In the genomic region with DNA sequence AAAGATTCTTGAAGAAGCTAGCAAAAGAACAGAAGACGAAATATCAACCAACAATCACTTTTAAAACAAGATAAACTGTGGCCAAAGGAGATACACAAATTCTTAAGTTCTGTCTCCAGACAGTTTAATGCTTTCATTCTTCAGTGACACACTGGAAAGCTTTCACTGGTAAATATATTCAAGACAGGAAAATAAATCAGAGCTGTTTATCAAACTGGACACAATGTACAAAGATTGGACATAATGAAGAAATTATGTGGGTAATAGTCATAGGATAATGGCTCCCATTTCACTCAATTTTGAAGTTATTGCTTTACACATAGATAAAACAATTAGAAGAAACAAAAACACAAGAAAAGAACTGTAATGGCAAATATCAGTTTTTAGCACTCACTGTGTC, we compare ENCODE assay signal across 32 cellular contexts. TPM values are rescaled to one million over a fixed set of nuclear protein-coding genes. Genes with fewer than 3 reads are reported as not detected.
"Had no signal": no experiment of that assay in that cellular context is flagged by ENCODE, and none has a peak within 500 bp of the region (broad histone marks: within the 10 kb centered on the region; RNA-seq: fewer than 3 reads in every experiment).

No MANE protein-coding gene starts in this region.

- H3K9me3 ChIP-seq: adrenal gland, gastrocnemius medialis had no signal

- H3K4me1 ChIP-seq: adrenal gland, gastrocnemius medialis, heart left ventricle had no signal

- H3K27me3 ChIP-seq: adrenal gland, brain microvascular endothelial cell, dorsolateral prefrontal cortex, gastrocnemius medialis, heart left ventricle had no signal

- H3K36me3 ChIP-seq: adrenal gland, brain microvascular endothelial cell, gastrocnemius medialis, heart left ventricle had no signal

- H3K27ac ChIP-seq: adrenal gland, brain microvascular endothelial cell, dorsolateral prefrontal cortex, gastrocnemius medialis, heart left ventricle had no signal

- ATAC-seq: activated CD4-positive, alpha-beta T cell treated with anti-CD3 and anti-CD28 coated beads for 36 hours; activated CD8-positive, alpha-beta memory T cell treated with anti-CD3 and anti-CD28 coated beads, Interleukin-2, amount 10 ng/mL, durations not matched to agents 7 days and 5 days; activated CD8-positive, alpha-beta T cell treated with anti-CD3 and anti-CD28 coated beads, Interleukin-2, amount 10 ng/mL, durations not matched to agents 7 days and 5 days; activated naive CD8-positive, alpha-beta T cell treated with anti-CD3 and anti-CD28 coated beads, Interleukin-2, amount 50 U/mL, for 24 hours; esophagus mucosa; gastrocnemius medialis; heart left ventricle; T-helper 17 cell had no signal

- DNase-seq: activated CD4-positive, alpha-beta memory T cell treated with anti-CD3 and anti-CD28 coated beads for 36 hours; activated CD4-positive, alpha-beta T cell treated with anti-CD3 and anti-CD28 coated beads for 36 hours; activated CD4-positive, alpha-beta T cell treated with anti-CD3 and anti-CD28 coated beads, Interleukin-2, amount 10 ng/mL, durations not matched to agents 24 days and 14 days; activated CD4-positive, CD25-positive, alpha-beta regulatory T cell; activated CD4-positive, CD25-positive, alpha-beta regulatory T cell treated with anti-CD3 and anti-CD28 coated beads, Interleukin-2, amount 50 U/mL, for 72 hours; activated CD8-positive, alpha-beta memory T cell treated with anti-CD3 and anti-CD28 coated beads, Interleukin-2, amount 10 ng/mL, durations not matched to agents 7 days and 5 days; activated CD8-positive, alpha-beta memory T cell treated with anti-CD3 and anti-CD28 coated beads, Interleukin-2, amount 50 U/mL, for 4 hours; activated CD8-positive, alpha-beta T cell treated with anti-CD3 and anti-CD28 coated beads, Interleukin-2, amount 10 ng/mL, durations not matched to agents 7 days and 5 days; activated effector memory CD4-positive, alpha-beta T cell treated with anti-CD3 and anti-CD28 coated beads, Interleukin-2, amount 50 U/mL, for 16 hours; activated naive CD4-positive, alpha-beta T cell treated with anti-CD3 and anti-CD28 coated beads for 36 hours; activated naive CD8-positive, alpha-beta T cell treated with anti-CD3 and anti-CD28 coated beads for 36 hours; activated naive CD8-positive, alpha-beta T cell treated with anti-CD3 and anti-CD28 coated beads, Interleukin-2, amount 50 U/mL, for 24 hours; activated T-cell treated with anti-CD3 and anti-CD28 coated beads, Interleukin-2, amount 50 U/mL, for 1 hour; activated T-cell treated with anti-CD3 and anti-CD28 coated beads, Interleukin-2, amount 50 U/mL, for 48 hours; adrenal gland; brain microvascular endothelial cell; dorsolateral prefrontal cortex; effector memory CD4-positive, alpha-beta T cell; endodermal cell; foreskin fibroblast; gastrocnemius medialis; glutamatergic neuron; heart left ventricle; T-helper 1 cell; T-helper 17 cell; T1000 had no signal

- H3K4me3 ChIP-seq: adrenal gland, coronary artery, dorsolateral prefrontal cortex, gastrocnemius medialis, heart left ventricle had no signal

RNA-seq across cellular contexts. Expression of gene NOX4, which starts 38.4 kb away (rescaled TPM):
- total RNA-seq: activated CD4-positive, alpha-beta memory T cell treated with anti-CD3 and anti-CD28 coated beads for 36 hours; activated CD4-positive, alpha-beta T cell treated with anti-CD3 and anti-CD28 coated beads for 36 hours; activated CD4-positive, alpha-beta T cell treated with anti-CD3 and anti-CD28 coated beads, Interleukin-2, amount 10 ng/mL, durations not matched to agents 24 days and 14 days; activated CD8-positive, alpha-beta memory T cell treated with anti-CD3 and anti-CD28 coated beads for 36 hours; activated CD8-positive, alpha-beta memory T cell treated with anti-CD3 and anti-CD28 coated beads, Interleukin-2, amount 10 ng/mL, durations not matched to agents 7 days and 5 days; activated CD8-positive, alpha-beta T cell treated with anti-CD3 and anti-CD28 coated beads, Interleukin-2, amount 10 ng/mL, durations not matched to agents 7 days and 5 days; activated naive CD4-positive, alpha-beta T cell treated with anti-CD3 and anti-CD28 coated beads for 36 hours; activated naive CD8-positive, alpha-beta T cell treated with anti-CD3 and anti-CD28 coated beads for 36 hours; activated T-helper 1 cell treated with anti-CD3 and anti-CD28 coated beads, Interleukin-12 subunit alpha, Interleukin-12 subunit beta, Interleukin-2, Interleukin-4 antibody, amounts not matched to agents 30 ng/mL and 10 ng/mL and 1 ng/mL, durations not matched to agents 14 hours and 24 hours and 36 hours; activated T-helper 2 cell treated with anti-CD3 and anti-CD28 coated beads, Interferon-gamma antibody, Interleukin-2, Interleukin-4, amounts not matched to agents 10 μg/mL and 5 μg/mL and 100 μg/mL, durations not matched to agents 14 hours and 24 hours and 36 hours; bronchial epithelial cell; T-helper 17 cell had no signal
